9 cellular contexts compared by ENCODE assay signal in genomic region chr9:93268551-93269314, GRCh38.
A peak's percentile ranks its signal among the peaks of the same experiment; 100 is the strongest.
DNase-seq lines count a peak whose midpoint lies in the region; ATAC-seq and TF ChIP-seq lines count a peak whose summit lies in the region.
"Had no signal": no experiment of that assay in that cellular context is flagged by ENCODE, and none has a peak within 500 bp of the region (broad histone marks: within the 10 kb centered on the region; RNA-seq: fewer than 3 reads in every experiment).

No MANE protein-coding gene starts in this region.

- peak; percentile 82 for TF ChIP-seq POLR2A in Raji (IDR thresholded peaks at IDR 0.05; ENCODE audit: insufficient read depth, low read depth, low read length)

- TF ChIP-seq CTCF in foreskin keratinocyte (conservative IDR thresholded peaks at IDR 0.05) = no peak

- ATAC-seq in foreskin keratinocyte (peak; percentile 57), GM21526 (IDR thresholded peaks at IDR 0.05; ENCODE audit: low FRiP score, unreplicated experiment) (no peak), HG03439 (IDR thresholded peaks at IDR 0.05; ENCODE audit: unreplicated experiment) (no peak), HG03280 (IDR thresholded peaks at IDR 0.05; ENCODE audit: unreplicated experiment) (no peak)

- H3K27ac ChIP-seq in foreskin keratinocyte = no peak overlapping the region
- no peak overlapping the region for H3K27ac ChIP-seq in caudate nucleus (ENCODE audit: low read depth, low read length)

- DNase-seq in stimulated activated naive CD4-positive, alpha-beta T cell (lab: John Stamatoyannopoulos, UW) = peak; percentile 27 to 52 (median 42)
- DNase-seq in stimulated activated naive CD4-positive, alpha-beta T cell treated with Interleukin-2 at 50 U/mL for 16 hours (lab: John Stamatoyannopoulos, UW) = no peak
- DNase-seq in foreskin keratinocyte (no peak), caudate nucleus (lab: John Stamatoyannopoulos, UW) (no peak)
- DNase-seq: midbrain had no signal

- peaks cover 32% of the 10 kb centered on the region for H3K27me3 ChIP-seq in foreskin keratinocyte

- H3K4me1 ChIP-seq in foreskin keratinocyte = no peaks in the 10 kb centered on the region

Comparison
In these comparisons a context has a peak if more than half of its experiments do, and no peak if none do; other contexts are left out.
1. DNase-seq: peak in stimulated activated naive CD4-positive, alpha-beta T cell (6 of 6); none in stimulated activated naive CD4-positive, alpha-beta T cell treated with Interleukin-2 at 50 U/mL for 16 hours (single experiment), foreskin keratinocyte (0 of 2) and caudate nucleus (0 of 61).